ENCODE assay signal across 21 cellular contexts in genomic region chr10:7811000-7811399, GRCh38. TPM values are rescaled to one million over a fixed set of nuclear protein-coding genes. Genes with fewer than 3 reads are reported as not detected.
DNase-seq lines count a peak whose midpoint lies in the region; ATAC-seq, FAIRE-seq and TF ChIP-seq lines count a peak whose summit lies in the region.
"Had no signal": no experiment of that assay in that cellular context is flagged by ENCODE, and none has a peak within 500 bp of the region (broad histone marks: within the 10 kb centered on the region; RNA-seq: fewer than 3 reads in every experiment).

No MANE protein-coding gene starts in this region.

- intact Hi-C loops in HepG2 (cut with micrococcal nuclease; ENCODE audit: unreplicated experiment) (no loop called here), right lobe of liver (cut with DNase I) (no loop called here), transverse colon (cut with DNase I; ENCODE audit: low total_unique reads) (no loop called here)

- TF ChIP-seq CTCF in HepG2 (CRISPR knock-in tag; IDR thresholded peaks at IDR 0.05) (no peak), right lobe of liver (IDR thresholded peaks at IDR 0.05) (no peak), transverse colon (IDR thresholded peaks at IDR 0.05) (no peak)

- H3K79me2 ChIP-seq in HepG2 (ENCODE audit: insufficient read depth, low read length): no peaks in the 10 kb centered on the region

- H3K9ac ChIP-seq in HepG2 (ENCODE audit: insufficient read depth, low read depth, low read length): no peak overlapping the region

- no peak for TF ChIP-seq EP300 in HepG2 (IDR thresholded peaks at IDR 0.05; ENCODE audit: low read depth in 2 of 2, low read length in 2 of 2)
- TF ChIP-seq EP300 in HepG2 (CRISPR knock-in tag; IDR thresholded peaks at IDR 0.05; ENCODE audit: borderline replicate concordance): no peak
- TF ChIP-seq EP300 in transverse colon (IDR thresholded peaks at IDR 0.05; ENCODE audit: low read depth): no peak

- H3K4me1 ChIP-seq in HepG2 (ENCODE audit: insufficient read depth, low read length) (peaks cover 46% of the 10 kb centered on the region), right lobe of liver (no peaks in the 10 kb centered on the region), transverse colon (peaks cover 0 to 15% (median 5%) of the 10 kb centered on the region in 4 donors)

- ATAC-seq in HepG2 (no peak; the same call in 2 of the 3 replicates), right lobe of liver (no peak), T-helper 17 cell (no peak), esophagus mucosa (peak; percentile 37), left lobe of liver (no peak)
- ATAC-seq: CD8-positive, alpha-beta T cell had no signal

- H3K36me3 ChIP-seq in HepG2 (replicated peaks in 1 of 2; ENCODE audit: control insufficient read depth in 1 of 2, insufficient read depth in 2 of 2, low read length in 2 of 2) (peaks cover 2 to 15% of the 10 kb centered on the region in 2 experiments; a peak in 3 of 5 replicates), right lobe of liver (peaks cover 6 to 19% (median 12%) of the 10 kb centered on the region in 4 donors), transverse colon (peaks cover 0 to 22% (median 5%) of the 10 kb centered on the region in 4 donors)

- WGBS in HepG2 (ENCODE audit: low lambda C conversion rate): 92% methylated on average over 5 of the region's 5 CpGs
- WGBS in right lobe of liver (ENCODE audit: insufficient coverage, low coverage, low lambda C conversion rate, missing lambda C conversion rate): 90% methylated on average over 5 of the region's 5 CpGs
- WGBS in transverse colon (ENCODE audit: low coverage in 1 of 2), 2 donors: 81 to 92% methylated on average over 5 of the region's 5 CpGs

- no peak overlapping the region for H2AFZ ChIP-seq in HepG2 (ENCODE audit: low read length)

- CTCF ChIA-PET in HepG2 (lab: Yijun Ruan, JAX; ENCODE audit: low intra/inter-chr PET ratio, low total read pairs): no interaction called here

- BruUV-seq in HepG2 (replicated peaks; lab: Mats Ljungman, UMichigan): no TSS peak

- peak overlapping the region; percentile 67 for H3K27ac Mint-ChIP-seq in T-helper 17 cell
- H3K27ac Mint-ChIP-seq: CD8-positive, alpha-beta T cell had no signal

- FAIRE-seq in HepG2 (lab: Jason Lieb, UNC): no peak
- FAIRE-seq: GM18507, H54 had no signal

- TF ChIP-seq POLR2A in HepG2 (IDR thresholded peaks at IDR 0.05; ENCODE audit: insufficient read depth in 1 of 2, low read depth in 2 of 2, low read length in 2 of 2) (no peak), right lobe of liver (IDR thresholded peaks at IDR 0.05) (no peak), transverse colon (IDR thresholded peaks at IDR 0.05) (no peak)

- H3K27me3 ChIP-seq in HepG2 (ENCODE audit: control insufficient read depth in 1 of 2, insufficient read depth in 2 of 2, low read length in 2 of 2) (no peaks in the 10 kb centered on the region), right lobe of liver (no peaks in the 10 kb centered on the region), transverse colon (no peaks in the 10 kb centered on the region)

- H3K4me1 Mint-ChIP-seq in T-helper 17 cell: peaks cover 5% of the 10 kb centered on the region

- H3K4me3 Mint-ChIP-seq in T-helper 17 cell: no peak overlapping the region
- H3K4me3 Mint-ChIP-seq: CD8-positive, alpha-beta T cell had no signal

- H4K20me1 ChIP-seq in HepG2 (ENCODE audit: insufficient read depth, low read length): no peaks in the 10 kb centered on the region

- POLR2A ChIA-PET in HepG2 (lab: Yijun Ruan, JAX): interaction anchor here (0.8 to 2.8 kb wide), 2 partner anchors 7 to 23 kb away, joined by 3 to 10 read pairs; partner anchors contain the start of genes ATP5F1C, KIN and TAF3

- no peaks in the 10 kb centered on the region for H3K9me3 ChIP-seq in HepG2 (ENCODE audit: low read length)
- no peaks in the 10 kb centered on the region for H3K9me3 ChIP-seq in right lobe of liver
- H3K9me3 ChIP-seq in T-helper 17 cell (ENCODE audit: control insufficient read depth, low read length, poor library complexity, severe bottlenecking): no peaks in the 10 kb centered on the region
- no peaks in the 10 kb centered on the region for H3K9me3 ChIP-seq in transverse colon

- in situ Hi-C loops in HepG2 (cut with HindIII; ENCODE audit: extremely low pct_ligation_motif_present, low pct_unique_long_range_greater_than_20kb) (no loop called here), transverse colon (cut with MboI; ENCODE audit: low pct_ligation_motif_present in 1 of 4, low pct_unique_long_range_greater_than_20kb in 1 of 4, low sequenced_read_pairs in 3 of 4) (no loop called here)

- no peak overlapping the region for H3K4me2 ChIP-seq in HepG2 (ENCODE audit: low read depth, low read length)

- H3K27ac ChIP-seq in HepG2 (ENCODE audit: extremely low read length, insufficient read depth, low read length) (no peak overlapping the region), right lobe of liver (no peak overlapping the region), transverse colon (peak overlapping the region in 2 of 4 donors; percentile 5 to 55)
- H3K27ac ChIP-seq: C4-2B, HL-60 had no signal

- H3K27me3 Mint-ChIP-seq in T-helper 17 cell: peaks cover 5% of the 10 kb centered on the region

- no peak for TF ChIP-seq RAD21 in HepG2 (CRISPR knock-in tag; IDR thresholded peaks at IDR 0.05)

- H3K36me3 Mint-ChIP-seq in T-helper 17 cell (ENCODE audit: low read depth): no peaks in the 10 kb centered on the region

- H3K4me3 ChIP-seq in HepG2 (replicated peaks in 1 of 3; ENCODE audit: insufficient read depth in 1 of 3, low read depth in 2 of 3, low read length in 3 of 3) (no peak overlapping the region), right lobe of liver (no peak overlapping the region), transverse colon (no peak overlapping the region)

- DNase-seq in HepG2 (ENCODE audit: low spot score) (no peak), right lobe of liver (no peak), T-helper 17 cell (no peak), left lobe of liver (ENCODE audit: low spot score) (no peak), NCI-H1417 treated with DMSO at 0.1 percent for 48 hours (lab: John Stamatoyannopoulos, UW) (no peak), transverse colon (no peak)
- DNase-seq: CD8-positive, alpha-beta T cell; DMS153; NCI-H1092; NCI-H1436; NCI-H187; NCI-H2081 treated with DMSO at 0.1 percent for 48 hours; NCI-H2171; NCI-H226; NCI-H510A; SHP77 had no signal

RNA-seq across cellular contexts. Expression of gene TAF3, which starts 7.3 kb away (rescaled TPM):
- 2.9 TPM in 2 replicates for total RNA-seq in HepG2 (2016; rRNA removed; fragmentation: Illumina TruSeq; extraction: Trizol)
- total RNA-seq in HepG2 (2016; cell fraction: cytosol; rRNA removed; fragmentation: Illumina TruSeq; extraction: Trizol; ENCODE audit: low read depth): 0.35 and 0.40 TPM in 2 replicates
- total RNA-seq in HepG2 (2016; cell fraction: insoluble cytoplasmic fraction; rRNA removed; fragmentation: Illumina TruSeq; extraction: Trizol): 2.5 and 2.6 TPM in 2 replicates
- 1.9 and 2.1 TPM in 2 replicates for total RNA-seq in HepG2 (2016; cell fraction: membrane; rRNA removed; fragmentation: Illumina TruSeq; extraction: Trizol)
- 4.4 TPM in 2 replicates for total RNA-seq in HepG2 (2016; cell fraction: nucleus; rRNA removed; fragmentation: Illumina TruSeq; extraction: Trizol)
- 1.4 and 1.7 TPM in 2 replicates for polyA plus RNA-seq in HepG2 (2011; rRNA removed)
- polyA plus RNA-seq in HepG2 (2011; cell fraction: cytosol; rRNA removed): 0.83 and 1.2 TPM in 2 replicates
- 1.3 and 1.4 TPM in 2 replicates for polyA plus RNA-seq in HepG2 (2011; cell fraction: nucleus; rRNA removed)
- polyA plus RNA-seq in HepG2 (2012): 3.9 and 4.1 TPM in 2 replicates
- polyA plus RNA-seq in HepG2 (2016; cell fraction: cytosol; fragmentation: Illumina TruSeq; extraction: Trizol; ENCODE audit: low read depth): 0.37 and 0.44 TPM in 2 replicates
- polyA plus RNA-seq in HepG2 (2016; cell fraction: insoluble cytoplasmic fraction; fragmentation: Illumina TruSeq; extraction: Trizol; ENCODE audit: low read depth): 5.2 and 6.4 TPM in 2 replicates
- 1.3 and 1.7 TPM in 2 replicates for polyA plus RNA-seq in HepG2 (2016; cell fraction: membrane; fragmentation: Illumina TruSeq; extraction: Trizol; ENCODE audit: low read depth)
- 5.2 and 5.9 TPM in 2 replicates for polyA plus RNA-seq in HepG2 (2016; cell fraction: nucleus; fragmentation: Illumina TruSeq; extraction: Trizol; ENCODE audit: insufficient read depth, low read depth)
- polyA minus RNA-seq in HepG2 (2011; rRNA and poly(A)+ RNA removed; ENCODE audit: low replicate concordance): 1.3 and 2.4 TPM in 2 replicates
- polyA minus RNA-seq in HepG2 (2011; cell fraction: cytosol; rRNA and poly(A)+ RNA removed): 1.5 and 2.0 TPM in 2 replicates
- 6.8 and 7.2 TPM in 2 replicates for polyA minus RNA-seq in HepG2 (2011; cell fraction: nucleus; rRNA and poly(A)+ RNA removed)
- total RNA-seq in right lobe of liver: 1 to 10 TPM; 1.9 to 3.5 (median 3.0) TPM
- 10 to 100 TPM; 17.0 to 18.4 TPM for total RNA-seq in T-helper 17 cell
- 3.3 TPM for total RNA-seq in esophagus mucosa
- total RNA-seq in left lobe of liver: 3.1 TPM
- 10 to 100 TPM in 2 of 4 donors, 1 to 10 TPM in 2; 4.8 to 35.6 (median 9.6) TPM for total RNA-seq in transverse colon

RNA-seq across cellular contexts. Expression of gene ATP5F1C, which starts 23.0 kb away (rescaled TPM):
- total RNA-seq in HepG2 (2016; rRNA removed; fragmentation: Illumina TruSeq; extraction: Trizol) (416 and 578 TPM in 2 replicates), right lobe of liver (100 to 1,000 TPM; 177 to 376 (median 210) TPM), T-helper 17 cell (100 to 1,000 TPM; 115 to 117 TPM), esophagus mucosa (316 TPM), left lobe of liver (168 TPM), transverse colon (100 to 1,000 TPM; 193 to 492 (median 332) TPM)
- 310 and 312 TPM in 2 replicates for total RNA-seq in HepG2 (2016; cell fraction: cytosol; rRNA removed; fragmentation: Illumina TruSeq; extraction: Trizol; ENCODE audit: low read depth)
- total RNA-seq in HepG2 (2016; cell fraction: insoluble cytoplasmic fraction; rRNA removed; fragmentation: Illumina TruSeq; extraction: Trizol): 377 and 636 TPM in 2 replicates
- total RNA-seq in HepG2 (2016; cell fraction: membrane; rRNA removed; fragmentation: Illumina TruSeq; extraction: Trizol): 216 and 241 TPM in 2 replicates
- total RNA-seq in HepG2 (2016; cell fraction: nucleus; rRNA removed; fragmentation: Illumina TruSeq; extraction: Trizol): 154 and 197 TPM in 2 replicates
- polyA plus RNA-seq in HepG2 (2011; rRNA removed): 306 and 407 TPM in 2 replicates
- polyA plus RNA-seq in HepG2 (2011; cell fraction: cytosol; rRNA removed): 194 and 253 TPM in 2 replicates
- polyA plus RNA-seq in HepG2 (2011; cell fraction: nucleus; rRNA removed): 103 and 113 TPM in 2 replicates
- polyA plus RNA-seq in HepG2 (2012): 284 and 407 TPM in 2 replicates
- 133 and 146 TPM in 2 replicates for polyA plus RNA-seq in HepG2 (2016; cell fraction: cytosol; fragmentation: Illumina TruSeq; extraction: Trizol; ENCODE audit: low read depth)
- 505 and 556 TPM in 2 replicates for polyA plus RNA-seq in HepG2 (2016; cell fraction: insoluble cytoplasmic fraction; fragmentation: Illumina TruSeq; extraction: Trizol; ENCODE audit: low read depth)
- polyA plus RNA-seq in HepG2 (2016; cell fraction: membrane; fragmentation: Illumina TruSeq; extraction: Trizol; ENCODE audit: low read depth): 146 and 154 TPM in 2 replicates
- polyA plus RNA-seq in HepG2 (2016; cell fraction: nucleus; fragmentation: Illumina TruSeq; extraction: Trizol; ENCODE audit: insufficient read depth, low read depth): 214 and 230 TPM in 2 replicates
- polyA minus RNA-seq in HepG2 (2011; rRNA and poly(A)+ RNA removed; ENCODE audit: low replicate concordance): 118 and 140 TPM in 2 replicates
- 138 and 142 TPM in 2 replicates for polyA minus RNA-seq in HepG2 (2011; cell fraction: cytosol; rRNA and poly(A)+ RNA removed)
- 96.7 and 139 TPM in 2 replicates for polyA minus RNA-seq in HepG2 (2011; cell fraction: nucleus; rRNA and poly(A)+ RNA removed)

RNA-seq across cellular contexts. Expression of gene KIN, which starts 23.2 kb away (rescaled TPM):
- total RNA-seq in HepG2 (2016; rRNA removed; fragmentation: Illumina TruSeq; extraction: Trizol) (23.2 and 34.6 TPM in 2 replicates), right lobe of liver (1 to 10 TPM; 2.3 to 4.3 (median 3.4) TPM), T-helper 17 cell (1 to 10 TPM; 6.3 to 8.6 TPM), esophagus mucosa (8.3 TPM), left lobe of liver (2.6 TPM), transverse colon (10 to 100 TPM in 1 of 4 donors, 1 to 10 TPM in 3; 1.8 to 10.8 (median 5.5) TPM)
- total RNA-seq in HepG2 (2016; cell fraction: cytosol; rRNA removed; fragmentation: Illumina TruSeq; extraction: Trizol; ENCODE audit: low read depth): 6.2 and 6.5 TPM in 2 replicates
- 23.1 and 32.6 TPM in 2 replicates for total RNA-seq in HepG2 (2016; cell fraction: insoluble cytoplasmic fraction; rRNA removed; fragmentation: Illumina TruSeq; extraction: Trizol)
- 4.8 and 7.1 TPM in 2 replicates for total RNA-seq in HepG2 (2016; cell fraction: membrane; rRNA removed; fragmentation: Illumina TruSeq; extraction: Trizol)
- 13.7 and 13.9 TPM in 2 replicates for total RNA-seq in HepG2 (2016; cell fraction: nucleus; rRNA removed; fragmentation: Illumina TruSeq; extraction: Trizol)
- 3.8 and 4.9 TPM in 2 replicates for polyA plus RNA-seq in HepG2 (2011; rRNA removed)
- polyA plus RNA-seq in HepG2 (2011; cell fraction: cytosol; rRNA removed): 0.99 and 1.8 TPM in 2 replicates
- 3.1 and 4.2 TPM in 2 replicates for polyA plus RNA-seq in HepG2 (2011; cell fraction: nucleus; rRNA removed)
- 7.4 and 9.5 TPM in 2 replicates for polyA plus RNA-seq in HepG2 (2012)
- polyA plus RNA-seq in HepG2 (2016; cell fraction: cytosol; fragmentation: Illumina TruSeq; extraction: Trizol; ENCODE audit: low read depth): 2.2 and 2.8 TPM in 2 replicates
- polyA plus RNA-seq in HepG2 (2016; cell fraction: insoluble cytoplasmic fraction; fragmentation: Illumina TruSeq; extraction: Trizol; ENCODE audit: low read depth): 37.5 and 38.1 TPM in 2 replicates
- 2.8 and 5.0 TPM in 2 replicates for polyA plus RNA-seq in HepG2 (2016; cell fraction: membrane; fragmentation: Illumina TruSeq; extraction: Trizol; ENCODE audit: low read depth)
- 28.2 and 28.5 TPM in 2 replicates for polyA plus RNA-seq in HepG2 (2016; cell fraction: nucleus; fragmentation: Illumina TruSeq; extraction: Trizol; ENCODE audit: insufficient read depth, low read depth)
- 1.4 and 2.1 TPM in 2 replicates for polyA minus RNA-seq in HepG2 (2011; rRNA and poly(A)+ RNA removed; ENCODE audit: low replicate concordance)
- 0.79 and 3.4 TPM in 2 replicates for polyA minus RNA-seq in HepG2 (2011; cell fraction: cytosol; rRNA and poly(A)+ RNA removed)
- polyA minus RNA-seq in HepG2 (2011; cell fraction: nucleus; rRNA and poly(A)+ RNA removed): 15.2 and 16.6 TPM in 2 replicates
